In genomic region chr17:8924595-8924994, GRCh38 we compare ENCODE assay signal across 12 cellular contexts. TPM values are rescaled to one million over a fixed set of nuclear protein-coding genes. Genes with fewer than 3 reads are reported as not detected.
DNase-seq lines count a peak whose midpoint lies in the region; ATAC-seq and TF ChIP-seq lines count a peak whose summit lies in the region.
"Had no signal": no experiment of that assay in that cellular context is flagged by ENCODE, and none has a peak within 500 bp of the region (broad histone marks: within the 10 kb centered on the region; RNA-seq: fewer than 3 reads in every experiment).

No MANE protein-coding gene starts in this region.

- intact Hi-C loops in heart left ventricle (cut with DNase I) = no loop called here

- H3K9ac ChIP-seq in smooth muscle cell (ENCODE audit: low read depth) = no peak overlapping the region

- H3K4me3 Mint-ChIP-seq in CD4-positive, CD25-positive, alpha-beta regulatory T cell = no peak overlapping the region

- peaks cover 13 to 44% (median 21%) of the 10 kb centered on the region in 4 donors for H3K4me1 Mint-ChIP-seq in CD4-positive, CD25-positive, alpha-beta regulatory T cell

- WGBS in smooth muscle cell (ENCODE audit: low lambda C conversion rate) = 87% methylated on average over 6 of the region's 6 CpGs
- WGBS in heart left ventricle, 4 donors = 85 to 86% (median 86%) methylated on average over 6 of the region's 6 CpGs

- no peak overlapping the region for H3K4me2 ChIP-seq in smooth muscle cell

- no peaks in the 10 kb centered on the region for H3F3A ChIP-seq in smooth muscle cell (ENCODE audit: low read depth)

- H3K36me3 Mint-ChIP-seq in CD4-positive, CD25-positive, alpha-beta regulatory T cell = peaks cover 37% of the 10 kb centered on the region

- no peaks in the 10 kb centered on the region for H3K27me3 Mint-ChIP-seq in CD4-positive, CD25-positive, alpha-beta regulatory T cell

- peaks cover 10% of the 10 kb centered on the region for H3K4me1 ChIP-seq in CD4-positive, CD25-positive, alpha-beta regulatory T cell (ENCODE audit: control insufficient read depth, insufficient read depth, low read length, poor library complexity, severe bottlenecking)
- no peaks in the 10 kb centered on the region for H3K4me1 ChIP-seq in smooth muscle cell (ENCODE audit: low read depth)
- H3K4me1 ChIP-seq in heart left ventricle = peaks cover 0 to 34% (median 0%) of the 10 kb centered on the region in 12 donors
- no peaks in the 10 kb centered on the region for H3K4me1 ChIP-seq in right atrium auricular region
- H3K4me1 ChIP-seq: prostate gland, suprapubic skin had no signal

- no peak for TF ChIP-seq POLR2A in heart left ventricle (IDR thresholded peaks at IDR 0.05)

- peaks cover 38% of the 10 kb centered on the region for H3K36me3 ChIP-seq in CD4-positive, CD25-positive, alpha-beta regulatory T cell (ENCODE audit: control insufficient read depth, insufficient read depth, low read length)
- no peaks in the 10 kb centered on the region for H3K36me3 ChIP-seq in smooth muscle cell (ENCODE audit: low read depth)
- no peaks in the 10 kb centered on the region for H3K36me3 ChIP-seq in heart left ventricle
- H3K36me3 ChIP-seq in right atrium auricular region = no peaks in the 10 kb centered on the region
- H3K36me3 ChIP-seq: prostate gland, suprapubic skin had no signal

- H3K4me3 ChIP-seq in CD4-positive, CD25-positive, alpha-beta regulatory T cell (ENCODE audit: low read depth, low read length) = peak overlapping the region; percentile 16
- no peak overlapping the region for H3K4me3 ChIP-seq in smooth muscle cell
- H3K4me3 ChIP-seq in heart left ventricle = no peak overlapping the region
- no peak overlapping the region for H3K4me3 ChIP-seq in right atrium auricular region
- H3K4me3 ChIP-seq: prostate gland, suprapubic skin had no signal

- no peaks in the 10 kb centered on the region for H3K27me3 ChIP-seq in CD4-positive, CD25-positive, alpha-beta regulatory T cell (ENCODE audit: control insufficient read depth, insufficient read depth, low read length)
- H3K27me3 ChIP-seq in smooth muscle cell (ENCODE audit: low read depth) (no peaks in the 10 kb centered on the region), heart left ventricle (no peaks in the 10 kb centered on the region), right atrium auricular region (no peaks in the 10 kb centered on the region)
- H3K27me3 ChIP-seq: suprapubic skin had no signal

- ATAC-seq in CD4-positive, CD25-positive, alpha-beta regulatory T cell (ENCODE audit: low read depth in 2 of 2) = no peak
- ATAC-seq in GM18868 (IDR thresholded peaks at IDR 0.05; ENCODE audit: unreplicated experiment) = peak; percentile 74
- peak; percentile 80 for ATAC-seq in GM21717 (IDR thresholded peaks at IDR 0.05; ENCODE audit: unreplicated experiment)
- peak; percentile 85 for ATAC-seq in HG03280 (IDR thresholded peaks at IDR 0.05; ENCODE audit: unreplicated experiment)
- ATAC-seq in heart left ventricle = no peak

- H3K27ac ChIP-seq in CD4-positive, CD25-positive, alpha-beta regulatory T cell (ENCODE audit: insufficient read depth, low read length, poor library complexity, severe bottlenecking) = no peak overlapping the region
- H3K27ac ChIP-seq in smooth muscle cell (ENCODE audit: low read depth) (no peak overlapping the region), heart left ventricle (peak overlapping the region in 1 of 12 donors; percentile 35), right atrium auricular region (no peak overlapping the region)
- H3K27ac ChIP-seq: prostate gland, suprapubic skin had no signal

- no peak for TF ChIP-seq CTCF in smooth muscle cell (IDR thresholded peaks at IDR 0.05; ENCODE audit: borderline replicate concordance, insufficient read depth, poor library complexity, severe bottlenecking)
- TF ChIP-seq CTCF in heart left ventricle (IDR thresholded peaks at IDR 0.05) = no peak
- TF ChIP-seq CTCF in right atrium auricular region (IDR thresholded peaks at IDR 0.05) = no peak

- no peak overlapping the region for H3K27ac Mint-ChIP-seq in CD4-positive, CD25-positive, alpha-beta regulatory T cell

- H3K79me2 ChIP-seq in smooth muscle cell (ENCODE audit: low read depth) = no peaks in the 10 kb centered on the region

- DNase-seq in CD4-positive, CD25-positive, alpha-beta regulatory T cell = peak in 1 of 3 donors; percentile 45
- DNase-seq in smooth muscle cell (lab: John Stamatoyannopoulos, UW; ENCODE audit: unreplicated experiment) (no peak), heart left ventricle (no peak), right atrium auricular region (ENCODE audit: low spot score) (no peak), AML-193 (lab: John Stamatoyannopoulos, UW) (no peak)
- DNase-seq: NCI-H510A treated with DMSO at 0.1 percent for 48 hours, SHP77 had no signal

- no peaks in the 10 kb centered on the region for H4K20me1 ChIP-seq in smooth muscle cell (ENCODE audit: low read depth)

- H3K9me3 ChIP-seq in CD4-positive, CD25-positive, alpha-beta regulatory T cell (ENCODE audit: control insufficient read depth in 2 of 2, low read length in 2 of 2) = peaks cover 21 to 26% of the 10 kb centered on the region in 2 experiments
- H3K9me3 ChIP-seq in smooth muscle cell (replicated peaks; ENCODE audit: low read depth) (peaks cover 5% of the 10 kb centered on the region), heart left ventricle (peaks cover 0 to 32% (median 18%) of the 10 kb centered on the region in 12 donors), right atrium auricular region (peaks cover 7 to 24% of the 10 kb centered on the region in 2 donors)
- H3K9me3 ChIP-seq: prostate gland had no signal

- H2AFZ ChIP-seq in smooth muscle cell (ENCODE audit: low read depth) = no peak overlapping the region

- peaks cover under 1 to 17% (median 7%) of the 10 kb centered on the region in 7 donors for H3K9me3 Mint-ChIP-seq in CD4-positive, CD25-positive, alpha-beta regulatory T cell

RNA-seq across cellular contexts. Expression of gene PIK3R5, which starts 40.9 kb away (rescaled TPM):
- 275 TPM for total RNA-seq in CD4-positive, CD25-positive, alpha-beta regulatory T cell
- polyA plus RNA-seq in CD4-positive, CD25-positive, alpha-beta regulatory T cell = 10 to 100 TPM; 34.8 to 40.1 (median 36.9) TPM
- total RNA-seq in smooth muscle cell = 0.27 TPM in 1 of 2 replicates, not detected in the other
- polyA plus RNA-seq in smooth muscle cell = not detected in 2 replicates
- total RNA-seq in heart left ventricle = 10 to 100 TPM in 1 of 9 donors, 1 to 10 TPM in 8; 1.5 to 21.6 (median 2.9) TPM
- polyA plus RNA-seq in heart left ventricle = 1 to 10 TPM; 1.4 to 1.9 TPM
- 1 to 10 TPM; 5.0 to 7.5 TPM for total RNA-seq in right atrium auricular region

RNA-seq across cellular contexts. Expression of gene PIK3R6, which starts 57.1 kb away (rescaled TPM):
- 1.1 TPM for total RNA-seq in CD4-positive, CD25-positive, alpha-beta regulatory T cell
- polyA plus RNA-seq in CD4-positive, CD25-positive, alpha-beta regulatory T cell = not detected
- total RNA-seq in smooth muscle cell (not detected in 2 replicates), heart left ventricle (1 to 10 TPM in 6 of 9 donors, under 1 TPM in 3; 0.21 to 5.4 (median 1.1) TPM), right atrium auricular region (under 1 TPM in 1 of 2 donors, not detected in 1; 0.51 TPM)
- polyA plus RNA-seq in smooth muscle cell (not detected in 2 replicates), heart left ventricle (under 1 TPM; 0.69 to 0.76 TPM)

Comparison
In these comparisons a context has a peak if more than half of its experiments do, and no peak if none do; other contexts are left out.
1. ATAC-seq: peak in GM18868 (single experiment), GM21717 (single experiment) and HG03280 (single experiment); none in CD4-positive, CD25-positive, alpha-beta regulatory T cell (0 of 2) and heart left ventricle (0 of 4).
2. RNA of gene PIK3R5, which starts 40.9 kb away (total RNA-seq): 275 TPM in CD4-positive, CD25-positive, alpha-beta regulatory T cell (single experiment); 5.0 to 7.5 TPM in right atrium auricular region, 1.5 to 21.6 TPM in heart left ventricle and 0.27 TPM in smooth muscle cell; every median in the first group is over 10 times any median in the second.